9 cellular contexts compared by ENCODE assay signal in the genomic region with DNA sequence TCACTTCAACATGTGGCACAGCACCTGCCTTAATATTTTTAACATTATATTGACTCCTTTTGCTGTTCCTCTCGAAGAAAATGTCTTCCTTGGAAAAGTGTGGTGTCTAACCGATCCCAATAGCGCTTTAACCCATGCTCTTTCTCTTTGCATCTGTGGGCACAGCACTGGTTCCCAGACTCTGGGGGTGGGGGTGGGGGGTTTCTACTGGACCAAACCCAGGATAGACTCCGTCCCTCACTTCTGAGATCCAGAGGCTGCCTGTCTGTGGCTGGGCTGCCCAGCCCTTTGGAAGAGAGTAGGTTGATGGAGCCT. TPM values are rescaled to one million over a fixed set of nuclear protein-coding genes. Genes with fewer than 3 reads are reported as not detected.
DNase-seq lines count a peak whose midpoint lies in the region; ATAC-seq and TF ChIP-seq lines count a peak whose summit lies in the region.
"Had no signal": no experiment of that assay in that cellular context is flagged by ENCODE, and none has a peak within 500 bp of the region (broad histone marks: within the 10 kb centered on the region; RNA-seq: fewer than 3 reads in every experiment).

No MANE protein-coding gene starts in this region.

- H3K4me3 Mint-ChIP-seq in stimulated activated naive CD8-positive, alpha-beta T cell treated with anti-CD3 and anti-CD28 coated beads, Interleukin-15, Interleukin-2, amounts not matched to agents 100 ng/mL and 50 ng/mL, for 24 hours = peak overlapping the region; percentile 88
- peak overlapping the region; percentile 71 for H3K4me3 Mint-ChIP-seq in MCF 10A (ENCODE audit: unreplicated experiment)

- no peak for DNase-seq in stimulated activated naive CD8-positive, alpha-beta T cell treated with anti-CD3 and anti-CD28 coated beads, Interleukin-15, Interleukin-2, amounts not matched to agents 100 U/mL and 50 U/mL, for 24 hours
- DNase-seq in MCF 10A (ENCODE audit: unreplicated experiment) = no peak
- no peak for DNase-seq in activated CD4-positive, CD25-positive, alpha-beta regulatory T cell (lab: John Stamatoyannopoulos, UW)
- DNase-seq in NCI-H2196 (lab: John Stamatoyannopoulos, UW; ENCODE audit: unreplicated experiment) = no peak

- POLR2A ChIA-PET in MCF 10A (lab: Yijun Ruan, JAX) = no interaction called here

- peaks cover 34% of the 10 kb centered on the region for H3K4me1 Mint-ChIP-seq in stimulated activated naive CD8-positive, alpha-beta T cell treated with anti-CD3 and anti-CD28 coated beads, Interleukin-15, Interleukin-2, amounts not matched to agents 100 ng/mL and 50 ng/mL, for 24 hours (ENCODE audit: low read depth)
- H3K4me1 Mint-ChIP-seq in MCF 10A (ENCODE audit: insufficient read depth, unreplicated experiment) = peaks cover under 1% of the 10 kb centered on the region

- no peak for TF ChIP-seq CTCF in MCF 10A (IDR thresholded peaks at IDR 0.05; ENCODE audit: unreplicated experiment)

- CTCF ChIA-PET in MCF 10A (lab: Yijun Ruan, JAX) = no interaction called here

- no peaks in the 10 kb centered on the region for H3K9me3 ChIP-seq in mononuclear cell (ENCODE audit: low read depth, low read length)

- ATAC-seq in stimulated activated naive CD8-positive, alpha-beta T cell treated with anti-CD3 and anti-CD28 coated beads, Interleukin-15, Interleukin-2, amounts not matched to agents 100 U/mL and 50 U/mL, for 24 hours = no peak
- ATAC-seq in HG03460 (IDR thresholded peaks at IDR 0.05; ENCODE audit: unreplicated experiment) (no peak), GM21737 (IDR thresholded peaks at IDR 0.05; ENCODE audit: unreplicated experiment) (no peak)

- H3K9me3 Mint-ChIP-seq in stimulated activated naive CD8-positive, alpha-beta T cell treated with anti-CD3 and anti-CD28 coated beads, Interleukin-15, Interleukin-2, amounts not matched to agents 100 ng/mL and 50 ng/mL, for 24 hours = no peaks in the 10 kb centered on the region
- H3K9me3 Mint-ChIP-seq in MCF 10A (ENCODE audit: unreplicated experiment) = no peaks in the 10 kb centered on the region

- peak overlapping the region; percentile 44 for H3K4me3 ChIP-seq in mononuclear cell (ENCODE audit: low read length)

- peak overlapping the region; percentile 99 for H3K27ac Mint-ChIP-seq in stimulated activated naive CD8-positive, alpha-beta T cell treated with anti-CD3 and anti-CD28 coated beads, Interleukin-15, Interleukin-2, amounts not matched to agents 100 ng/mL and 50 ng/mL, for 24 hours
- H3K27ac Mint-ChIP-seq in MCF 10A (ENCODE audit: low read depth, unreplicated experiment) = no peak overlapping the region

- H3K27me3 Mint-ChIP-seq in stimulated activated naive CD8-positive, alpha-beta T cell treated with anti-CD3 and anti-CD28 coated beads, Interleukin-15, Interleukin-2, amounts not matched to agents 100 ng/mL and 50 ng/mL, for 24 hours = no peaks in the 10 kb centered on the region
- H3K27me3 Mint-ChIP-seq in MCF 10A (ENCODE audit: insufficient read depth, unreplicated experiment) = no peaks in the 10 kb centered on the region

- peaks cover 4% of the 10 kb centered on the region for H3K36me3 Mint-ChIP-seq in stimulated activated naive CD8-positive, alpha-beta T cell treated with anti-CD3 and anti-CD28 coated beads, Interleukin-15, Interleukin-2, amounts not matched to agents 100 ng/mL and 50 ng/mL, for 24 hours (ENCODE audit: low read depth)
- no peaks in the 10 kb centered on the region for H3K36me3 Mint-ChIP-seq in MCF 10A (ENCODE audit: insufficient read depth, unreplicated experiment)

- no peaks in the 10 kb centered on the region for H3K27me3 ChIP-seq in mononuclear cell (ENCODE audit: insufficient read depth, low read length)

- H3K4me1 ChIP-seq in mononuclear cell (ENCODE audit: insufficient read depth, low read length) = peaks cover 26% of the 10 kb centered on the region

- intact Hi-C loops in MCF 10A (cut with micrococcal nuclease) = no loop called here

- no TSS peak for BruUV-seq in MCF 10A (replicated peaks; lab: Mats Ljungman, UMichigan)

RNA-seq across cellular contexts. Expression of a gene that starts 3.9 kb away (rescaled TPM):
- total RNA-seq in MCF 10A (2022) = 17.1 and 24.4 TPM in 2 replicates
- total RNA-seq in mononuclear cell = 134 TPM

RNA-seq across cellular contexts. Expression of a gene that starts 56.5 kb away (rescaled TPM):
- total RNA-seq in MCF 10A (2022) (not detected in 2 replicates), mononuclear cell (not detected)
- total RNA-seq: T-helper 2 cell treated with Interferon-gamma antibody and Interleukin-4, amounts not matched to agents 100 ng/mL and 5 ng/mL, for 36 hours had no signal
